Comparison of ENCODE assay signal across 11 cellular contexts in genomic region chr9:972512-973294, GRCh38. TPM values are rescaled to one million over a fixed set of nuclear protein-coding genes. Genes with fewer than 3 reads are reported as not detected.
A peak's percentile ranks its signal among the peaks of the same experiment; 100 is the strongest.
DNase-seq lines count a peak whose midpoint lies in the region; ATAC-seq and TF ChIP-seq lines count a peak whose summit lies in the region.
"Had no signal": no experiment of that assay in that cellular context is flagged by ENCODE, and none has a peak within 500 bp of the region (broad histone marks: within the 10 kb centered on the region; RNA-seq: fewer than 3 reads in every experiment).

No MANE protein-coding gene starts in this region.

- H3K27ac ChIP-seq in heart right ventricle = no peak overlapping the region
- H3K27ac ChIP-seq in gastroesophageal sphincter = no peak overlapping the region
- H3K27ac ChIP-seq in neural cell (ENCODE audit: low read length) = no peak overlapping the region
- H3K27ac ChIP-seq in aorta (ENCODE audit: low read depth in 1 of 2, low read length in 2 of 2) = no peak overlapping the region
- no peak overlapping the region for H3K27ac ChIP-seq in effector memory CD4-positive, alpha-beta T cell (ENCODE audit: insufficient read depth, low read length, poor library complexity, severe bottlenecking)
- H3K27ac ChIP-seq: BLaER1, body of pancreas had no signal

- ATAC-seq in heart right ventricle (peak in 2 of 8 donors; percentile 24 to 55), Right ventricle myocardium superior (ENCODE audit: poor library complexity) (no peak), gastroesophageal sphincter (peak; percentile 8), aorta (ENCODE audit: low FRiP score) (peak; percentile 3), HG03457 (IDR thresholded peaks at IDR 0.05; ENCODE audit: unreplicated experiment) (no peak), omental fat pad (ENCODE audit: low FRiP score) (no peak)
- ATAC-seq: sciatic nerve had no signal

- H3K9me2 ChIP-seq in neural cell (ENCODE audit: insufficient read depth, low read length) = no peaks in the 10 kb centered on the region

- peaks cover 81 to 100% (median 99%) of the 10 kb centered on the region in 7 donors for H3K27me3 ChIP-seq in heart right ventricle
- H3K27me3 ChIP-seq in gastroesophageal sphincter = peaks cover 100% of the 10 kb centered on the region
- H3K27me3 ChIP-seq in neural cell (ENCODE audit: insufficient read depth, low read depth, low read length) = peaks cover 99% of the 10 kb centered on the region
- no peaks in the 10 kb centered on the region for H3K27me3 ChIP-seq in aorta (ENCODE audit: control insufficient read depth in 1 of 2, insufficient read depth in 2 of 2, low read length in 1 of 2)
- H3K27me3 ChIP-seq in effector memory CD4-positive, alpha-beta T cell (replicated peaks; ENCODE audit: control insufficient read depth, insufficient read depth, low read length, poor library complexity, severe bottlenecking) = peaks cover 81% of the 10 kb centered on the region

- DNase-seq in heart right ventricle = no peak
- DNase-seq in Right ventricle myocardium superior = no peak
- no peak for DNase-seq in aorta
- DNase-seq in effector memory CD4-positive, alpha-beta T cell = no peak
- no peak for DNase-seq in omental fat pad (ENCODE audit: low spot score)

- H3K36me3 ChIP-seq in heart right ventricle (no peaks in the 10 kb centered on the region), gastroesophageal sphincter (no peaks in the 10 kb centered on the region), neural cell (ENCODE audit: insufficient read depth, low read length) (no peaks in the 10 kb centered on the region), aorta (ENCODE audit: control insufficient read depth in 1 of 2, insufficient read depth in 2 of 2, low read length in 1 of 2) (no peaks in the 10 kb centered on the region)
- H3K36me3 ChIP-seq in effector memory CD4-positive, alpha-beta T cell (ENCODE audit: control insufficient read depth, insufficient read depth, low read length) = no peaks in the 10 kb centered on the region

- no peaks in the 10 kb centered on the region for H3K9me3 ChIP-seq in heart right ventricle
- H3K9me3 ChIP-seq in gastroesophageal sphincter = no peaks in the 10 kb centered on the region
- no peaks in the 10 kb centered on the region for H3K9me3 ChIP-seq in neural cell (ENCODE audit: low read length)
- H3K9me3 ChIP-seq in aorta (ENCODE audit: control insufficient read depth, low read length) = peaks cover 1% of the 10 kb centered on the region
- no peaks in the 10 kb centered on the region for H3K9me3 ChIP-seq in effector memory CD4-positive, alpha-beta T cell (ENCODE audit: control insufficient read depth, low read length)
- H3K9me3 ChIP-seq: body of pancreas had no signal

- no peak overlapping the region for H2AFZ ChIP-seq in neural cell (ENCODE audit: low read depth, low read length)

- no peak overlapping the region for H3K4me2 ChIP-seq in neural cell (ENCODE audit: low read length)
- H3K4me2 ChIP-seq: BLaER1 had no signal

- intact Hi-C loops in heart right ventricle (cut with DNase I) (loop anchor here in 1 of 10 donors (10.0 kb wide), 1 partner anchor 72 kb away; no protein-coding TSS in a partner anchor), Right ventricle myocardium superior (cut with DNase I) (no loop called here), aorta (cut with DNase I) (no loop called here)

- no peaks in the 10 kb centered on the region for H4K20me1 ChIP-seq in neural cell (ENCODE audit: insufficient read depth)
- H4K20me1 ChIP-seq: BLaER1 had no signal

- no peaks in the 10 kb centered on the region for H3F3A ChIP-seq in neural cell (ENCODE audit: insufficient read depth, low read length, poor library complexity, severe bottlenecking)

- no peak for TF ChIP-seq RAD21 in neural cell (conservative IDR thresholded peaks at IDR 0.05)

- WGBS in heart right ventricle, 2 donors = 4 to 5% methylated on average over 68 of the region's 68 CpGs
- WGBS in gastroesophageal sphincter (ENCODE audit: low coverage in 1 of 2), 2 donors = 4 to 11% methylated on average over 3 to 9 of the region's 68 CpGs
- 19 to 31% methylated on average over 68 of the region's 68 CpGs for WGBS in aorta, 2 donors

- H3K4me1 ChIP-seq in heart right ventricle (peaks cover 3 to 61% (median 40%) of the 10 kb centered on the region in 9 donors), gastroesophageal sphincter (peaks cover 0 to 65% (median 36%) of the 10 kb centered on the region in 3 donors), aorta (ENCODE audit: control insufficient read depth in 1 of 2, insufficient read depth in 2 of 2, low read length in 2 of 2) (no peaks in the 10 kb centered on the region)
- H3K4me1 ChIP-seq in effector memory CD4-positive, alpha-beta T cell (ENCODE audit: control insufficient read depth, insufficient read depth, low read length, poor library complexity, severe bottlenecking) = peaks cover 22% of the 10 kb centered on the region

- no peak for TF ChIP-seq POLR2A in gastroesophageal sphincter (IDR thresholded peaks at IDR 0.05)

- TF ChIP-seq CTCF in heart right ventricle (IDR thresholded peaks at IDR 0.05) = no peak
- no peak for TF ChIP-seq CTCF in gastroesophageal sphincter (IDR thresholded peaks at IDR 0.05)
- no peak for TF ChIP-seq CTCF in neural cell (IDR thresholded peaks at IDR 0.05; ENCODE audit: poor library complexity, severe bottlenecking)
- TF ChIP-seq CTCF in omental fat pad (IDR thresholded peaks at IDR 0.05) = no peak

- H3K9ac ChIP-seq in neural cell (ENCODE audit: low read length) = no peak overlapping the region
- H3K9ac ChIP-seq: BLaER1 had no signal

- no peaks in the 10 kb centered on the region for H3K79me2 ChIP-seq in neural cell (replicated peaks; ENCODE audit: insufficient read depth, low read length)

- H3K4me3 ChIP-seq in heart right ventricle = peak overlapping the region in 7 of 10 donors; percentile 31 to 49 (median 40)
- H3K4me3 ChIP-seq in gastroesophageal sphincter = peak overlapping the region in 1 of 2 donors; percentile 50
- no peak overlapping the region for H3K4me3 ChIP-seq in neural cell (ENCODE audit: low read length)
- H3K4me3 ChIP-seq in aorta (ENCODE audit: low read length in 2 of 2) = peak overlapping the region in 1 of 2 donors; percentile 35
- H3K4me3 ChIP-seq in effector memory CD4-positive, alpha-beta T cell (ENCODE audit: insufficient read depth, low read depth, low read length, poor library complexity, severe bottlenecking) = no peak overlapping the region
- H3K4me3 ChIP-seq: BLaER1 had no signal

- TF ChIP-seq EP300 in gastroesophageal sphincter (IDR thresholded peaks at IDR 0.05) = no peak
- no peak for TF ChIP-seq EP300 in neural cell (conservative IDR thresholded peaks at IDR 0.05; ENCODE audit: poor library complexity, severe bottlenecking)

TF ChIP-seq in neural cell, 6 proteins besides CTCF, POLR2A, EP300 and RAD21:
- TF ChIP-seq MXI1 (conservative IDR thresholded peaks at IDR 0.05; ENCODE audit: poor library complexity, severe bottlenecking) (no peak), SMC3 (conservative IDR thresholded peaks at IDR 0.05; ENCODE audit: poor library complexity) (no peak), EZH2 (IDR thresholded peaks at IDR 0.05; ENCODE audit: borderline replicate concordance, insufficient read depth, low read length, poor library complexity, severe bottlenecking) (peak; percentile 54)
TF ChIP-seq in neural cell: peak in this region for 1.

RNA-seq across cellular contexts. Expression of gene DMRT3, which starts 3.8 kb away (rescaled TPM):
- not detected for total RNA-seq in heart right ventricle
- not detected for polyA plus RNA-seq in heart right ventricle
- not detected for total RNA-seq in Right ventricle myocardium superior
- total RNA-seq in gastroesophageal sphincter = under 1 TPM in 1 of 4 donors, not detected in 3; 0.12 TPM
- polyA plus RNA-seq in neural cell = not detected in 2 replicates
- not detected in 2 replicates for polyA minus RNA-seq in neural cell
- 1 to 10 TPM in 1 of 2 donors, under 1 TPM in 1; 0.26 to 1.2 TPM for total RNA-seq in aorta
- not detected for polyA plus RNA-seq in aorta
- total RNA-seq in omental fat pad = under 1 TPM in 1 of 4 donors, not detected in 3; 0.47 TPM
- total RNA-seq: body of pancreas had no signal

Comparison
In these comparisons a context has a peak if more than half of its experiments do, and no peak if none do; other contexts are left out.
1. ATAC-seq: peak in gastroesophageal sphincter (single experiment) and aorta (single experiment); none in Right ventricle myocardium superior (single experiment), HG03457 (single experiment) and omental fat pad (single experiment).
2. H3K4me3 ChIP-seq: peak in heart right ventricle (7 of 10); none in neural cell (single experiment) and effector memory CD4-positive, alpha-beta T cell (single experiment).